ENCODE assay signal across 20 cellular contexts in genomic region chr11:25423436-25424184, GRCh38.
DNase-seq lines count a peak whose midpoint lies in the region; ATAC-seq and TF ChIP-seq lines count a peak whose summit lies in the region.
"Had no signal": no experiment of that assay in that cellular context is flagged by ENCODE, and none has a peak within 500 bp of the region (broad histone marks: within the 10 kb centered on the region; RNA-seq: fewer than 3 reads in every experiment).

No MANE protein-coding gene starts in this region.

- H3K79me2 ChIP-seq in GM23248 (ENCODE audit: insufficient read depth) = no peaks in the 10 kb centered on the region

- H4K20me1 ChIP-seq in GM23248 (ENCODE audit: insufficient read depth) = no peaks in the 10 kb centered on the region

- H3K27me3 ChIP-seq in GM23248 (replicated peaks; ENCODE audit: insufficient read depth) = no peaks in the 10 kb centered on the region
- H3K27me3 ChIP-seq in SJCRH30 = no peaks in the 10 kb centered on the region
- no peaks in the 10 kb centered on the region for H3K27me3 ChIP-seq in mesenchymal stem cell (ENCODE audit: control insufficient read depth in 1 of 2, insufficient read depth in 1 of 2, low read length in 2 of 2)
- no peaks in the 10 kb centered on the region for H3K27me3 ChIP-seq in thyroid gland
- H3K27me3 ChIP-seq: tibial artery had no signal

- H2AK5ac ChIP-seq in mesenchymal stem cell (ENCODE audit: low read length, severe bottlenecking) = no peak overlapping the region

- no peak overlapping the region for H4K8ac ChIP-seq in mesenchymal stem cell (ENCODE audit: low read length)

- H3K9ac ChIP-seq in GM23248 = no peak overlapping the region
- peak overlapping the region; percentile 14 for H3K9ac ChIP-seq in mesenchymal stem cell (ENCODE audit: low read length)

- no peaks in the 10 kb centered on the region for H3K36me3 ChIP-seq in GM23248 (ENCODE audit: low read depth)
- no peaks in the 10 kb centered on the region for H3K36me3 ChIP-seq in SJCRH30
- no peaks in the 10 kb centered on the region for H3K36me3 ChIP-seq in mesenchymal stem cell (ENCODE audit: control insufficient read depth in 1 of 2, insufficient read depth in 2 of 2, low read depth in 1 of 2, low read length in 2 of 2)
- no peaks in the 10 kb centered on the region for H3K36me3 ChIP-seq in thyroid gland
- H3K36me3 ChIP-seq: tibial artery had no signal

- no peaks in the 10 kb centered on the region for H3K9me3 ChIP-seq in GM23248 (ENCODE audit: low read depth)
- H3K9me3 ChIP-seq in SJCRH30 (replicated peaks) = no peaks in the 10 kb centered on the region
- no peaks in the 10 kb centered on the region for H3K9me3 ChIP-seq in mesenchymal stem cell (ENCODE audit: control insufficient read depth, low read length)
- H3K9me3 ChIP-seq in thyroid gland = no peaks in the 10 kb centered on the region
- H3K9me3 ChIP-seq: tibial artery had no signal

- intact Hi-C loops in thyroid gland (cut with DNase I) = no loop called here

- H3K4me2 ChIP-seq in GM23248 (ENCODE audit: unreplicated experiment) = no peak overlapping the region
- peak overlapping the region; percentile 27 for H3K4me2 ChIP-seq in mesenchymal stem cell (ENCODE audit: low read length, poor library complexity, severe bottlenecking)

- H3K14ac ChIP-seq in mesenchymal stem cell (ENCODE audit: low read length in 2 of 2) = no peak overlapping the region

- no peaks in the 10 kb centered on the region for H3K9me2 ChIP-seq in GM23248 (ENCODE audit: insufficient read depth)

- peak overlapping the region; percentile 2 to 33 for H3K18ac ChIP-seq in mesenchymal stem cell (ENCODE audit: low read depth in 1 of 2, low read length in 2 of 2)

- TF ChIP-seq CTCF in epithelial cell of esophagus (IDR thresholded peaks at IDR 0.05; ENCODE audit: insufficient read depth, low read depth, low read length, missing control alignments) = no peak
- TF ChIP-seq CTCF in thyroid gland (IDR thresholded peaks at IDR 0.05) = no peak

- in situ Hi-C loops in GM23248 (cut with MboI) = no loop called here

- no peak overlapping the region for H3K4ac ChIP-seq in mesenchymal stem cell (ENCODE audit: low read depth in 1 of 2, low read length in 2 of 2)

- H3K4me1 ChIP-seq in GM23248 (ENCODE audit: insufficient read depth) (no peaks in the 10 kb centered on the region), SJCRH30 (no peaks in the 10 kb centered on the region; the same call in 1 of the 2 replicates), mesenchymal stem cell (ENCODE audit: control insufficient read depth, insufficient read depth, low read depth, low read length) (no peaks in the 10 kb centered on the region), thyroid gland (no peaks in the 10 kb centered on the region)
- H3K4me1 ChIP-seq: tibial artery had no signal

- DNase-seq in GM23248 = peak; percentile 2
- DNase-seq in SJCRH30 = peak; percentile 2 to 15
- DNase-seq in epithelial cell of esophagus (ENCODE audit: low read depth) = peak; percentile 51
- peak; percentile 80 for DNase-seq in mesenchymal stem cell
- no peak for DNase-seq in SHP77 (lab: John Stamatoyannopoulos, UW)
- no peak for DNase-seq in thyroid gland
- DNase-seq: activated CD4-positive, alpha-beta T cell treated with anti-CD3 and anti-CD28 coated beads for 48 hours; activated naive CD4-positive, alpha-beta T cell treated with anti-CD3 and anti-CD28 coated beads, Interleukin-2, amount 50 U/mL, for 16 hours; activated T-cell treated with anti-CD3 and anti-CD28 coated beads for 4 hours; GDM1; MM.1S; NCI-H2029; NCI-H526; nephron progenitor cell; stimulated activated CD4-positive, alpha-beta T cell treated with anti-CD3 and anti-CD28 coated beads, Interleukin-4, amount 100 ng/mL, for 24 hours; tibial artery had no signal

- no peak overlapping the region for H2BK5ac ChIP-seq in mesenchymal stem cell (ENCODE audit: low read depth, low read length, poor library complexity, severe bottlenecking)

- ATAC-seq in GM18520 (IDR thresholded peaks at IDR 0.05; ENCODE audit: unreplicated experiment) (no peak), HG03354 (IDR thresholded peaks at IDR 0.05; ENCODE audit: poor library complexity, severe bottlenecking, unreplicated experiment) (no peak)
- ATAC-seq: Panc1 had no signal

- no peaks in the 10 kb centered on the region for H3F3A ChIP-seq in GM23248 (ENCODE audit: insufficient read depth)

- 16% methylated on average over 8 of the region's 8 CpGs for WGBS in GM23248 (ENCODE audit: low coverage in 1 of 2, low lambda C conversion rate in 2 of 2, missing lambda C conversion rate in 2 of 2), 2 experiments
- 39% methylated on average over 4 of the region's 8 CpGs for WGBS in mesenchymal stem cell
- 47 to 58% methylated on average over 8 of the region's 8 CpGs for WGBS in thyroid gland, 2 donors

- H2BK12ac ChIP-seq in mesenchymal stem cell (ENCODE audit: low read length in 2 of 2) = no peak overlapping the region

- H2BK120ac ChIP-seq in mesenchymal stem cell (ENCODE audit: low read depth, low read length) = no peak overlapping the region

- H3K79me1 ChIP-seq in mesenchymal stem cell (replicated peaks; ENCODE audit: low read length, poor library complexity, severe bottlenecking) = no peaks in the 10 kb centered on the region

- no peak overlapping the region for H4K91ac ChIP-seq in mesenchymal stem cell (ENCODE audit: low read length)

- H3K27ac ChIP-seq in GM23248 (no peak overlapping the region), SJCRH30 (0 out of 2 replicates have a peak overlapping the region, but pooled peaks have one; percentile 13), mesenchymal stem cell (ENCODE audit: low read length, poor library complexity, severe bottlenecking) (peak overlapping the region; percentile 85), thyroid gland (no peak overlapping the region)
- H3K27ac ChIP-seq: tibial artery had no signal

- no peak for TF ChIP-seq POLR2A in thyroid gland (IDR thresholded peaks at IDR 0.05)

- H3K23ac ChIP-seq in mesenchymal stem cell (ENCODE audit: low read length in 2 of 2) = no peak overlapping the region

- H2AFZ ChIP-seq in GM23248 (no peak overlapping the region), mesenchymal stem cell (ENCODE audit: low read depth, low read length) (no peak overlapping the region)

- H3K4me3 ChIP-seq in GM23248 (no peak overlapping the region), SJCRH30 (no peak overlapping the region), epithelial cell of esophagus (ENCODE audit: low read length) (no peak overlapping the region), mesenchymal stem cell (ENCODE audit: insufficient read depth in 1 of 2, low read depth in 1 of 2, low read length in 2 of 2) (no peak overlapping the region), thyroid gland (replicated peaks in 1 of 3) (no peak overlapping the region)
- H3K4me3 ChIP-seq: lung, tibial artery had no signal

- no peak overlapping the region for H2BK15ac ChIP-seq in mesenchymal stem cell (ENCODE audit: low read depth, poor library complexity, severe bottlenecking)

Comparison
In these comparisons a context has a peak if more than half of its experiments do, and no peak if none do; other contexts are left out.
1. DNase-seq: peak in GM23248 (single experiment), SJCRH30 (2 of 2), epithelial cell of esophagus (single experiment) and mesenchymal stem cell (single experiment); none in SHP77 (0 of 2) and thyroid gland (0 of 2).
2. H3K27ac ChIP-seq: peak in SJCRH30 (single experiment) and mesenchymal stem cell (single experiment); none in GM23248 (single experiment) and thyroid gland (0 of 3).